ENCODE assay signal across 24 cellular contexts in the genomic region with DNA sequence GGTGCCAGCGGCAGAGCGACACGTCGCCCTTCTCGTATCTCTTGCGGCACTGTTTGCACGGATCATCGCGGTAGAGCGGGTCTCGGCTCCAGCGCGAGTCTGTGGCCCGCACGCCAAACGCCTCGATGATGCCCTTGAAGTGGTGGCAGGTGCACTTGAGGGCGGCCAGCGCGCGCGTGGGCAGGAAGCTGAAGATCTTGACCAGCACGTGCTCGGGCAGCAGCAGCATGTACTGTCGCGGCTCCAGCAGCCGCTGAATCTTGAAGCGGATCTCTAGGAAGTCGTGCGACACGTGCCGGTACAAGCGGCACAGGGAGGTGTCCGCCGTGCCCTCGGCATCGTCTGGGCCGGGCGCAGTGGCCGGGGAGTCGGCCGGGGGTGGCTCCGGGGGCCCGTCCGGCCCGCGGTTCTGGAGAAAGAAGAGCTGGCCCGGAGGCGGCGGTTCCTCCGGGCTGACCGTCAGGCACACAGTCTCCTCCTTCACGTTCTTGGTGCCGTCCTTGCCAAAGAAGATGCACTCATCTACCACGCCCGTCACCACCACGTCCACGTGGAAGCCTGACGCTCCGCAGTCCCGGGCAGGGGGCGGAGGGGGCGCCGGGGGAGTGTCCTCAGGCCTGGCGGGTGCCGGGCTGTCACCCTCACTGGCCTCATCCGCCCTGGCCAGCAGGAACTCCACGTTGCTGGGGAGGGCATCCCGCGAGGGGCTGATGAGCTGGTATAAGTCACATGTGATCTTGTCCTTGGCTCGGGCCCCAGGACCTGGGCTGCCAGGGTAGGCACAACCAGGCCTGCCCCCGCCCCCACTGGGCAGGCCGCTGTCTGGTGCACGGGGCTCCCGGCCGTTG. TPM values are rescaled to one million over a fixed set of nuclear protein-coding genes. Genes with fewer than 3 reads are reported as not detected.
DNase-seq lines count a peak whose midpoint lies in the region; ATAC-seq, FAIRE-seq and TF ChIP-seq lines count a peak whose summit lies in the region.
"Had no signal": no experiment of that assay in that cellular context is flagged by ENCODE, and none has a peak within 500 bp of the region (broad histone marks: within the 10 kb centered on the region; RNA-seq: fewer than 3 reads in every experiment).

No MANE protein-coding gene starts in this region.

- TF ChIP-seq RAD21 in K562 (CRISPR knock-in tag; conservative IDR thresholded peaks at IDR 0.05 in 1 of 2, IDR thresholded peaks at IDR 0.05 in 1 of 2) = no peak

- no peak for TF ChIP-seq EP300 in K562 (IDR thresholded peaks at IDR 0.05; ENCODE audit: low read length)

- H3K36me3 ChIP-seq in right atrium auricular region (peaks cover 19% of the 10 kb centered on the region), heart right ventricle (peaks cover 0 to 36% (median 15%) of the 10 kb centered on the region in 9 donors), K562 (ENCODE audit: control insufficient read depth, insufficient read depth, low read length) (peaks cover 41% of the 10 kb centered on the region; the same call in 2 of the 3 replicates), neural progenitor cell (no peaks in the 10 kb centered on the region)

- H3K27me3 Mint-ChIP-seq in neural progenitor cell (ENCODE audit: insufficient read depth, low read depth) = peaks cover 7% of the 10 kb centered on the region
- H3K27me3 Mint-ChIP-seq: CD8-positive, alpha-beta memory T cell had no signal

- DNase-seq in right atrium auricular region (ENCODE audit: low spot score) (peak; percentile 66), heart right ventricle (no peak), K562 (ENCODE audit: extremely low read depth in 1 of 4, low spot score in 3 of 4) (no peak), neural progenitor cell (ENCODE audit: low spot score) (no peak), NCI-H187 (lab: John Stamatoyannopoulos, UW) (no peak), DMS153 (lab: John Stamatoyannopoulos, UW) (no peak), NCI-H2029 treated with DMSO at 0.1 percent for 48 hours (lab: John Stamatoyannopoulos, UW) (no peak)
- DNase-seq: Calu3; DMS53; GDM1; KG1; NCI-H1092 treated with DMSO at 0.1 percent for 48 hours; NCI-H1436 treated with DMSO at 0.1 percent for 48 hours; NCI-H2029; NCI-H345; NCI-H524; NCI-H774; NK-92 treated with Interleukin-12 subunit alpha and Interleukin-12 subunit beta, amount 100 ng/mL, for 24 hours; SJCRH30 had no signal

- H3K4me1 Mint-ChIP-seq in neural progenitor cell = peaks cover 29% of the 10 kb centered on the region

- H3K4me3 Mint-ChIP-seq in neural progenitor cell = peak overlapping the region; percentile 15

- peak overlapping the region; percentile 61 to 80 for H3K27ac ChIP-seq in right atrium auricular region
- no peak overlapping the region for H3K27ac ChIP-seq in heart right ventricle
- H3K27ac ChIP-seq in K562 (ENCODE audit: extremely low read depth, low read depth, low read length) = no peak overlapping the region
- H3K27ac ChIP-seq in neural progenitor cell = no peak overlapping the region
- H3K27ac ChIP-seq: C4-2B, SJCRH30 had no signal

- H3K27me3 ChIP-seq in right atrium auricular region (no peaks in the 10 kb centered on the region), heart right ventricle (no peaks in the 10 kb centered on the region), K562 (ENCODE audit: control insufficient read depth in 2 of 2, insufficient read depth in 2 of 2, low read length in 2 of 2) (no peaks in the 10 kb centered on the region), neural progenitor cell (no peaks in the 10 kb centered on the region)
- H3K27me3 ChIP-seq: SJCRH30 had no signal

- H3K9ac ChIP-seq in K562 (ENCODE audit: insufficient read depth in 1 of 2, low read depth in 2 of 2, low read length in 2 of 2) (0 out of 4 replicates have a peak overlapping the region, but pooled peaks of 1 of the 2 experiments have one; percentile 64), neural progenitor cell (no peak overlapping the region)

- H3K9me3 ChIP-seq in right atrium auricular region = no peaks in the 10 kb centered on the region
- no peaks in the 10 kb centered on the region for H3K9me3 ChIP-seq in heart right ventricle
- no peaks in the 10 kb centered on the region for H3K9me3 ChIP-seq in K562 (replicated peaks; ENCODE audit: control insufficient read depth, insufficient read depth, low read depth, low read length)
- H3K9me3 ChIP-seq in neural progenitor cell (ENCODE audit: low read depth) = no peaks in the 10 kb centered on the region
- H3K9me3 ChIP-seq: SJCRH30 had no signal

- H3K4me1 ChIP-seq in right atrium auricular region (peaks cover 0 to 14% of the 10 kb centered on the region in 2 donors), heart right ventricle (peaks cover 0 to 15% (median 11%) of the 10 kb centered on the region in 9 donors), K562 (replicated peaks in 1 of 2; ENCODE audit: control insufficient read depth in 2 of 2, insufficient read depth in 2 of 2, low read length in 2 of 2) (peaks cover 10 to 22% of the 10 kb centered on the region in 2 experiments; a peak in 4 of 5 replicates), neural progenitor cell (no peaks in the 10 kb centered on the region)

- H3F3A ChIP-seq in neural progenitor cell (ENCODE audit: low read depth) = peaks cover 13% of the 10 kb centered on the region

- H3K9me3 Mint-ChIP-seq in neural progenitor cell = no peaks in the 10 kb centered on the region
- H3K9me3 Mint-ChIP-seq: CD8-positive, alpha-beta memory T cell had no signal

- no peaks in the 10 kb centered on the region for H4K20me1 ChIP-seq in K562 (replicated peaks; ENCODE audit: control insufficient read depth, insufficient read depth, low read length)
- H4K20me1 ChIP-seq in neural progenitor cell (ENCODE audit: low read depth) = peaks cover 7% of the 10 kb centered on the region

- WGBS in heart right ventricle, 2 donors = 89 to 90% methylated on average over 70 to 76 of the region's 76 CpGs
- WGBS in K562 (ENCODE audit: insufficient coverage, low coverage, missing lambda C conversion rate) = 96% methylated on average over 34 of the region's 76 CpGs

- no peak for TF ChIP-seq CTCF in right atrium auricular region (IDR thresholded peaks at IDR 0.05)
- TF ChIP-seq CTCF in heart right ventricle (IDR thresholded peaks at IDR 0.05) = no peak
- TF ChIP-seq CTCF in K562 (IDR thresholded peaks at IDR 0.05 in 2 of 3, conservative IDR thresholded peaks at IDR 0.05 in 1 of 3; ENCODE audit: insufficient read depth in 2 of 3, low read depth in 1 of 3, low read length in 3 of 3) = no peak
- TF ChIP-seq CTCF in neural progenitor cell (IDR thresholded peaks at IDR 0.05) = no peak

- intact Hi-C loops in heart right ventricle (cut with DNase I) (no loop called here), K562 (cut with micrococcal nuclease) (no loop called here)

- no TSS peak for BruUV-seq in K562 (replicated peaks; lab: Mats Ljungman, UMichigan)

- peaks cover 43% of the 10 kb centered on the region for H3K79me2 ChIP-seq in K562 (ENCODE audit: control insufficient read depth, insufficient read depth, low read length)
- peaks cover 59% of the 10 kb centered on the region for H3K79me2 ChIP-seq in neural progenitor cell (ENCODE audit: low read depth)

- no peak overlapping the region for H3K27ac Mint-ChIP-seq in neural progenitor cell

- H2AFZ ChIP-seq in K562 (ENCODE audit: low read depth, low read length) = no peak overlapping the region
- no peak overlapping the region for H2AFZ ChIP-seq in neural progenitor cell (replicated peaks)

- ATAC-seq in heart right ventricle = no peak
- ATAC-seq in K562 = no peak

- no peaks in the 10 kb centered on the region for H3K9me1 ChIP-seq in K562 (ENCODE audit: control insufficient read depth, insufficient read depth, low read length)

- POLR2A ChIA-PET in K562 (lab: Yijun Ruan, JAX) = interaction anchor here (0.6 to 5.9 kb wide), 5 partner anchors 7 to 51 kb away, joined by 3 to 46 read pairs (median 4); partner anchors contain the start of genes QPCTL and SNRPD2

- H3K36me3 Mint-ChIP-seq in neural progenitor cell = peaks cover 10% of the 10 kb centered on the region

- CTCF ChIA-PET in K562 (lab: Yijun Ruan, JAX; ENCODE audit: low intra/inter-chr PET ratio) = no interaction called here

- no peak overlapping the region for H3K4me3 ChIP-seq in right atrium auricular region
- H3K4me3 ChIP-seq in heart right ventricle = no peak overlapping the region
- H3K4me3 ChIP-seq in K562 = no peak overlapping the region
- H3K4me3 ChIP-seq in neural progenitor cell = no peak overlapping the region
- H3K4me3 ChIP-seq: SJCRH30 had no signal

- in situ Hi-C loops in K562 (cut with MboI) = no loop called here

- no peak for FAIRE-seq in K562 (lab: Jason Lieb, UNC)
- FAIRE-seq: A204.1, GM19239, H54 had no signal

- TF ChIP-seq POLR2A in K562 (conservative IDR thresholded peaks at IDR 0.05) = no peak

- H3K4me2 ChIP-seq in K562 (ENCODE audit: insufficient read depth, low read length) (no peak overlapping the region), neural progenitor cell (no peak overlapping the region)

RNA-seq across cellular contexts. Expression of gene FBXO46, which starts 18.6 kb away (rescaled TPM):
- 10 to 100 TPM; 11.6 to 12.1 TPM for total RNA-seq in right atrium auricular region
- 10 to 100 TPM in 2 of 10 donors, 1 to 10 TPM in 8; 5.2 to 13.5 (median 9.1) TPM for total RNA-seq in heart right ventricle
- polyA plus RNA-seq in heart right ventricle = 10 to 100 TPM in 1 of 2 donors, 1 to 10 TPM in 1; 5.3 to 11.4 TPM
- 16.6 and 30.3 TPM in 2 replicates for total RNA-seq in K562 (2011; cell fraction: chromatin; rRNA removed; ENCODE audit: low replicate concordance)
- total RNA-seq in K562 (2011; cell fraction: nucleolus; rRNA removed) = 17.5 and 18.4 TPM in 2 replicates
- 21.0 and 36.0 TPM in 2 replicates for total RNA-seq in K562 (2011; cell fraction: nucleoplasm; rRNA removed)
- 13.2 and 18.5 TPM in 2 replicates for total RNA-seq in K562 (2014; rRNA removed)
- total RNA-seq in K562 (2014; rRNA removed; fragmentation: Illumina TruSeq; extraction: Trizol) = 5.0 and 5.5 TPM in 2 replicates
- total RNA-seq in K562 (2015; rRNA removed; fragmentation: Illumina TruSeq; extraction: Trizol) = 7.9 and 8.3 TPM in 2 replicates
- 32.6 and 36.1 TPM in 2 replicates for total RNA-seq in K562 (2021)
- polyA plus RNA-seq in K562 (2011; rRNA removed) = 5.4 and 6.1 TPM in 2 replicates
- polyA plus RNA-seq in K562 (2011; cell fraction: cytosol; rRNA removed) = 10.2 and 11.6 TPM in 2 replicates
- 19.1 and 20.0 TPM in 2 replicates for polyA plus RNA-seq in K562 (2011; cell fraction: nucleus; rRNA removed)
- polyA plus RNA-seq in K562 (2012) = 9.1 and 13.3 TPM in 2 replicates
- 7.3 and 10.9 TPM in 2 replicates for polyA plus RNA-seq in K562 (2014; fragmentation: Illumina TruSeq; extraction: Trizol)
- 1 to 10 TPM; 1.5 to 4.0 TPM for polyA plus RNA-seq in K562 (2014; fragmentation: Nextera tagmentation; extraction: Ambion mirVana)
- polyA plus RNA-seq in K562 (2014; rRNA removed) = 11.8 and 15.6 TPM in 2 replicates
- polyA minus RNA-seq in K562 (2011; rRNA and poly(A)+ RNA removed) = 3.9 and 4.7 TPM in 2 replicates
- 6.2 and 6.7 TPM in 2 replicates for polyA minus RNA-seq in K562 (2011; cell fraction: cytosol; rRNA and poly(A)+ RNA removed)
- 4.8 and 8.6 TPM in 2 replicates for polyA minus RNA-seq in K562 (2011; cell fraction: nucleus; rRNA and poly(A)+ RNA removed)
- 7.5 and 21.3 TPM in 2 replicates for total RNA-seq in neural progenitor cell (ENCODE audit: low replicate concordance)

RNA-seq across cellular contexts. Expression of gene QPCTL, which starts 19.6 kb away (rescaled TPM):
- total RNA-seq in right atrium auricular region = 1 to 10 TPM; 2.4 to 3.0 TPM
- 1 to 10 TPM; 1.8 to 3.5 (median 2.4) TPM for total RNA-seq in heart right ventricle
- 1 to 10 TPM; 4.1 to 4.5 TPM for polyA plus RNA-seq in heart right ventricle
- 21.6 and 47.1 TPM in 2 replicates for total RNA-seq in K562 (2011; cell fraction: chromatin; rRNA removed; ENCODE audit: low replicate concordance)
- total RNA-seq in K562 (2011; cell fraction: nucleolus; rRNA removed) = 66.6 and 72.4 TPM in 2 replicates
- total RNA-seq in K562 (2011; cell fraction: nucleoplasm; rRNA removed) = 43.8 and 47.6 TPM in 2 replicates
- total RNA-seq in K562 (2014; rRNA removed) = 22.3 and 25.1 TPM in 2 replicates
- 7.2 and 9.2 TPM in 2 replicates for total RNA-seq in K562 (2014; rRNA removed; fragmentation: Illumina TruSeq; extraction: Trizol)
- total RNA-seq in K562 (2015; rRNA removed; fragmentation: Illumina TruSeq; extraction: Trizol) = 7.4 and 7.5 TPM in 2 replicates
- total RNA-seq in K562 (2021) = 29.4 and 31.3 TPM in 2 replicates
- 12.7 and 24.3 TPM in 2 replicates for polyA plus RNA-seq in K562 (2011; rRNA removed)
- 28.9 and 37.9 TPM in 2 replicates for polyA plus RNA-seq in K562 (2011; cell fraction: cytosol; rRNA removed)
- 66.3 and 85.9 TPM in 2 replicates for polyA plus RNA-seq in K562 (2011; cell fraction: nucleus; rRNA removed)
- 19.5 and 24.1 TPM in 2 replicates for polyA plus RNA-seq in K562 (2012)
- polyA plus RNA-seq in K562 (2014; fragmentation: Illumina TruSeq; extraction: Trizol) = 14.2 and 17.9 TPM in 2 replicates
- 1 to 10 TPM in 1 of 2 experiments, under 1 TPM in 1; 0.99 to 1.6 TPM for polyA plus RNA-seq in K562 (2014; fragmentation: Nextera tagmentation; extraction: Ambion mirVana)
- 21.1 and 25.9 TPM in 2 replicates for polyA plus RNA-seq in K562 (2014; rRNA removed)
- 8.8 and 10.7 TPM in 2 replicates for polyA minus RNA-seq in K562 (2011; rRNA and poly(A)+ RNA removed)
- polyA minus RNA-seq in K562 (2011; cell fraction: cytosol; rRNA and poly(A)+ RNA removed) = 13.4 and 16.7 TPM in 2 replicates
- polyA minus RNA-seq in K562 (2011; cell fraction: nucleus; rRNA and poly(A)+ RNA removed) = 11.1 and 12.7 TPM in 2 replicates
- 4.5 and 15.7 TPM in 2 replicates for total RNA-seq in neural progenitor cell (ENCODE audit: low replicate concordance)

RNA-seq across cellular contexts. Expression of gene SNRPD2, which starts 20.3 kb away (rescaled TPM):
- total RNA-seq in right atrium auricular region = 100 to 1,000 TPM; 158 to 201 TPM
- 100 to 1,000 TPM; 216 to 268 (median 240) TPM for total RNA-seq in heart right ventricle
- 100 to 1,000 TPM; 316 to 464 TPM for polyA plus RNA-seq in heart right ventricle
- total RNA-seq in K562 (2011; cell fraction: chromatin; rRNA removed; ENCODE audit: low replicate concordance) = 50.0 and 52.6 TPM in 2 replicates
- total RNA-seq in K562 (2011; cell fraction: nucleolus; rRNA removed) = 163 and 171 TPM in 2 replicates
- 148 and 206 TPM in 2 replicates for total RNA-seq in K562 (2011; cell fraction: nucleoplasm; rRNA removed)
- 1,029 and 1,092 TPM in 2 replicates for total RNA-seq in K562 (2014; rRNA removed)
- 793 and 886 TPM in 2 replicates for total RNA-seq in K562 (2014; rRNA removed; fragmentation: Illumina TruSeq; extraction: Trizol)
- 677 and 728 TPM in 2 replicates for total RNA-seq in K562 (2015; rRNA removed; fragmentation: Illumina TruSeq; extraction: Trizol)
- 1,103 and 1,199 TPM in 2 replicates for total RNA-seq in K562 (2021)
- 1,538 and 1,599 TPM in 2 replicates for polyA plus RNA-seq in K562 (2011; rRNA removed)
- 691 and 802 TPM in 2 replicates for polyA plus RNA-seq in K562 (2011; cell fraction: cytosol; rRNA removed)
- polyA plus RNA-seq in K562 (2011; cell fraction: nucleus; rRNA removed) = 342 and 554 TPM in 2 replicates
- 738 and 818 TPM in 2 replicates for polyA plus RNA-seq in K562 (2012)
- 781 and 861 TPM in 2 replicates for polyA plus RNA-seq in K562 (2014; fragmentation: Illumina TruSeq; extraction: Trizol)
- 1,000 to 10,000 TPM; 3,747 to 4,411 TPM for polyA plus RNA-seq in K562 (2014; fragmentation: Nextera tagmentation; extraction: Ambion mirVana)
- polyA plus RNA-seq in K562 (2014; rRNA removed) = 1,021 and 1,290 TPM in 2 replicates
- polyA minus RNA-seq in K562 (2011; rRNA and poly(A)+ RNA removed) = 280 and 301 TPM in 2 replicates
- polyA minus RNA-seq in K562 (2011; cell fraction: cytosol; rRNA and poly(A)+ RNA removed) = 111 and 125 TPM in 2 replicates
- polyA minus RNA-seq in K562 (2011; cell fraction: nucleus; rRNA and poly(A)+ RNA removed) = 38.4 and 110 TPM in 2 replicates
- total RNA-seq in neural progenitor cell (ENCODE audit: low replicate concordance) = 330 and 405 TPM in 2 replicates

RNA-seq across cellular contexts. Expression of gene MEIOSIN, which starts 21.2 kb away (rescaled TPM):
- under 1 TPM; 0.78 to 0.90 TPM for total RNA-seq in right atrium auricular region
- not detected for total RNA-seq in heart right ventricle
- not detected for polyA plus RNA-seq in heart right ventricle
- 0.48 and 1.4 TPM in 2 replicates for total RNA-seq in K562 (2011; cell fraction: chromatin; rRNA removed; ENCODE audit: low replicate concordance)
- total RNA-seq in K562 (2011; cell fraction: nucleolus; rRNA removed) = 0.66 and 0.67 TPM in 2 replicates
- total RNA-seq in K562 (2011; cell fraction: nucleoplasm; rRNA removed) = 0.37 and 0.76 TPM in 2 replicates
- 1.6 and 2.4 TPM in 2 replicates for total RNA-seq in K562 (2014; rRNA removed)
- 0.64 and 0.76 TPM in 2 replicates for total RNA-seq in K562 (2014; rRNA removed; fragmentation: Illumina TruSeq; extraction: Trizol)
- total RNA-seq in K562 (2015; rRNA removed; fragmentation: Illumina TruSeq; extraction: Trizol) = 0.51 and 0.64 TPM in 2 replicates
- 1.5 and 2.0 TPM in 2 replicates for total RNA-seq in K562 (2021)
- 0.20 and 1.4 TPM in 2 replicates for polyA plus RNA-seq in K562 (2011; rRNA removed)
- polyA plus RNA-seq in K562 (2011; cell fraction: cytosol; rRNA removed) = 0.82 and 0.99 TPM in 2 replicates
- 0.51 and 0.86 TPM in 2 replicates for polyA plus RNA-seq in K562 (2011; cell fraction: nucleus; rRNA removed)
- 1.8 and 3.2 TPM in 2 replicates for polyA plus RNA-seq in K562 (2012)
- polyA plus RNA-seq in K562 (2014; fragmentation: Illumina TruSeq; extraction: Trizol) = 1.8 and 2.2 TPM in 2 replicates
- polyA plus RNA-seq in K562 (2014; fragmentation: Nextera tagmentation; extraction: Ambion mirVana) = under 1 TPM; 0.06 to 0.07 TPM
- 1.2 and 1.6 TPM in 2 replicates for polyA plus RNA-seq in K562 (2014; rRNA removed)
- 0.21 and 0.54 TPM in 2 replicates for polyA minus RNA-seq in K562 (2011; rRNA and poly(A)+ RNA removed)
- polyA minus RNA-seq in K562 (2011; cell fraction: cytosol; rRNA and poly(A)+ RNA removed) = 1.1 TPM in 1 of 2 replicates, not detected in the other
- polyA minus RNA-seq in K562 (2011; cell fraction: nucleus; rRNA and poly(A)+ RNA removed) = 0.13 and 1.1 TPM in 2 replicates
- total RNA-seq in neural progenitor cell (ENCODE audit: low replicate concordance) = 0.06 TPM in 1 of 2 replicates, not detected in the other
- total RNA-seq: Calu3; CD8-positive, alpha-beta memory T cell; SJCRH30 had no signal
- polyA plus RNA-seq: CD8-positive, alpha-beta memory T cell had no signal

RNA-seq across cellular contexts. Expression of gene GIPR, which starts 44.1 kb away (rescaled TPM):
- total RNA-seq in right atrium auricular region (1 to 10 TPM; 2.7 to 3.1 TPM), heart right ventricle (1 to 10 TPM; 2.4 to 7.8 (median 4.4) TPM), K562 (2014; rRNA removed) (12.7 and 14.9 TPM in 2 replicates), K562 (2014; rRNA removed; fragmentation: Illumina TruSeq; extraction: Trizol) (13.4 and 13.6 TPM in 2 replicates), K562 (2015; rRNA removed; fragmentation: Illumina TruSeq; extraction: Trizol) (19.6 and 19.8 TPM in 2 replicates), K562 (2021) (21.7 and 24.4 TPM in 2 replicates), neural progenitor cell (ENCODE audit: low replicate concordance) (not detected in 2 replicates)
- polyA plus RNA-seq in heart right ventricle (10 to 100 TPM in 1 of 2 donors, 1 to 10 TPM in 1; 2.4 to 16.6 TPM), K562 (2011; rRNA removed) (10.7 and 14.0 TPM in 2 replicates), K562 (2014; fragmentation: Illumina TruSeq; extraction: Trizol) (12.7 and 16.9 TPM in 2 replicates), K562 (2014; fragmentation: Nextera tagmentation; extraction: Ambion mirVana) (1 to 10 TPM; 2.2 to 2.5 TPM), K562 (2014; rRNA removed) (26.3 and 26.8 TPM in 2 replicates)
- total RNA-seq in K562 (2011; cell fraction: chromatin; rRNA removed; ENCODE audit: low replicate concordance) = 167 and 311 TPM in 2 replicates
- total RNA-seq in K562 (2011; cell fraction: nucleolus; rRNA removed) = 156 and 157 TPM in 2 replicates
- 157 and 215 TPM in 2 replicates for total RNA-seq in K562 (2011; cell fraction: nucleoplasm; rRNA removed)
- polyA plus RNA-seq in K562 (2011; cell fraction: cytosol; rRNA removed) = 5.8 and 6.6 TPM in 2 replicates
- 109 and 181 TPM in 2 replicates for polyA plus RNA-seq in K562 (2011; cell fraction: nucleus; rRNA removed)
- 31.1 and 55.4 TPM in 2 replicates for polyA plus RNA-seq in K562 (2012)
- polyA minus RNA-seq in K562 (2011; rRNA and poly(A)+ RNA removed) = 13.2 and 19.1 TPM in 2 replicates
- polyA minus RNA-seq in K562 (2011; cell fraction: cytosol; rRNA and poly(A)+ RNA removed) = 7.3 and 11.5 TPM in 2 replicates
- polyA minus RNA-seq in K562 (2011; cell fraction: nucleus; rRNA and poly(A)+ RNA removed) = 49.4 and 54.7 TPM in 2 replicates

Comparison
In these comparisons a context has a peak if more than half of its experiments do, and no peak if none do; other contexts are left out.
1. H3K27ac ChIP-seq: peak in right atrium auricular region (2 of 2); none in heart right ventricle (0 of 10), K562 (single experiment) and neural progenitor cell (single experiment).